In the genomic region with DNA sequence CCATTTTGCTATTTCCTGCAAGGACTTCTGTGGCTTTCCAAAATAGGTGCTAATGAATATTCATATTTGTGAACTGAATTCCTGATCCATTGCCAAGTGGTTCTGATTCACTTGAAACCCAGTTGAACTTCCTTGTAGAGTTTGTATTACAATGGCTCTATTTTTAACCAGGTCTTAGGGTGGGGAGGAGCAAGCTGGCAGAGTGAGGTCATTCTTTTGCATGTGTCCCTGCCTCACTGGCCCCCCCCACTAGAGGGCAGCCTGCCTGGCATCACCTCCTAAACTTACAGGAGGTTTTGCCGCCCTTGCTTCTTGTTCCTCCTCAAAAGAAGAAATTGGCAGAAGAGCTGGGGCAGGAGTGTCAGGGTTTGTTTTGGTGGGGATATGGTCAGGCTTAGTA, we compare ENCODE assay signal across 8 cellular contexts. TPM values are rescaled to one million over a fixed set of nuclear protein-coding genes. Genes with fewer than 3 reads are reported as not detected.
A peak's percentile ranks its signal among the peaks of the same experiment; 100 is the strongest.
DNase-seq lines count a peak whose midpoint lies in the region; ATAC-seq, FAIRE-seq and TF ChIP-seq lines count a peak whose summit lies in the region.

No MANE protein-coding gene starts in this region.

- H3K4me2 ChIP-seq in A549, result no peak overlapping the region

- TF ChIP-seq RAD21 in A549 (conservative IDR thresholded peaks at IDR 0.05 in 1 of 2, IDR thresholded peaks at IDR 0.05 in 1 of 2), result no peak

- H3K4me3 Mint-ChIP-seq in progenitor cell of endocrine pancreas (ENCODE audit: low read depth), result no peak overlapping the region

- ATAC-seq in A549 (peak; percentile 83 to 84), GM18909 (IDR thresholded peaks at IDR 0.05; ENCODE audit: poor library complexity, unreplicated experiment) (peak; percentile 59)

- TF ChIP-seq CTCF in A549 (IDR thresholded peaks at IDR 0.05) (no peak; the same call in 2 of the 3 replicates), fibroblast of mammary gland (conservative IDR thresholded peaks at IDR 0.05; ENCODE audit: control insufficient read depth, insufficient read depth, low read depth, low read length) (peak; percentile 37), progenitor cell of endocrine pancreas (IDR thresholded peaks at IDR 0.05; ENCODE audit: unreplicated experiment) (peak; percentile 12)

- no peak for TF ChIP-seq POLR2A in A549 (IDR thresholded peaks at IDR 0.05; ENCODE audit: low read length)

- H3K4me1 ChIP-seq in A549, result no peaks in the 10 kb centered on the region

- CTCF ChIA-PET in A549 (lab: Yijun Ruan, JAX), result no interaction called here

- 42% methylated on average over 1 of the region's 1 CpG for WGBS in A549 (ENCODE audit: missing lambda C conversion rate)

- H3K9me3 Mint-ChIP-seq in progenitor cell of endocrine pancreas (ENCODE audit: low read depth), result peaks cover 3% of the 10 kb centered on the region

- no peak for FAIRE-seq in A549 (lab: Jason Lieb, UNC)

- peaks cover 2% of the 10 kb centered on the region for H3K4me1 Mint-ChIP-seq in progenitor cell of endocrine pancreas (ENCODE audit: low read depth)

- no peak for TF ChIP-seq EP300 in A549 (IDR thresholded peaks at IDR 0.05)

- H3K4me3 ChIP-seq in A549 (no peak overlapping the region), fibroblast of mammary gland (ENCODE audit: control insufficient read depth, low read depth, low read length) (no peak overlapping the region)

- no peak overlapping the region for H3K27ac ChIP-seq in A549

- H3K27me3 Mint-ChIP-seq in progenitor cell of endocrine pancreas, result no peaks in the 10 kb centered on the region

- DNase-seq in A549 (ENCODE audit: low read depth in 1 of 2, low spot score in 1 of 2) (peak; percentile 26 to 71), NCI-H226 (peak; percentile 17), fibroblast of mammary gland (ENCODE audit: low read depth) (peak; percentile 42), progenitor cell of endocrine pancreas (ENCODE audit: low spot score, unreplicated experiment) (no peak), superior temporal gyrus (ENCODE audit: extremely low spot score) (no peak), retina (no peak)
- DNase-seq in activated CD8-positive, alpha-beta memory T cell treated with anti-CD3 and anti-CD28 coated beads, Interleukin-2, amount 50 U/mL, for 24 hours (ENCODE audit: extremely low read depth), result peak; percentile 34

- no peaks in the 10 kb centered on the region for H3K9me3 ChIP-seq in A549

- no peak overlapping the region for H3K27ac Mint-ChIP-seq in progenitor cell of endocrine pancreas

- H3K36me3 Mint-ChIP-seq in progenitor cell of endocrine pancreas (ENCODE audit: insufficient read depth), result no peaks in the 10 kb centered on the region

- POLR2A ChIA-PET in A549 (lab: Yijun Ruan, JAX), result no interaction called here

TF ChIP-seq in A549, 52 proteins besides CTCF, POLR2A, EP300 and RAD21:
- no peak for TF ChIP-seq ESRRA (IDR thresholded peaks at IDR 0.05; ENCODE audit: borderline replicate concordance, low read length)
- TF ChIP-seq POLR2AphosphoS2 (conservative IDR thresholded peaks at IDR 0.05; ENCODE audit: low read length), result no peak
- no peak for TF ChIP-seq HEYL (CRISPR knock-in tag; IDR thresholded peaks at IDR 0.05)
- TF ChIP-seq HOXA7 (CRISPR knock-in tag; IDR thresholded peaks at IDR 0.05), result no peak
- TF ChIP-seq, protein P1, sequence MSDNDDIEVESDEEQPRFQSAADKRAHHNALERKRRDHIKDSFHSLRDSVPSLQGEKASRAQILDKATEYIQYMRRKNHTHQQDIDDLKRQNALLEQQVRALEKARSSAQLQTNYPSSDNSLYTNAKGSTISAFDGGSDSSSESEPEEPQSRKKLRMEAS (IDR thresholded peaks at IDR 0.05), result no peak
- no peak for TF ChIP-seq GATA3 (IDR thresholded peaks at IDR 0.05; ENCODE audit: borderline replicate concordance)
- TF ChIP-seq, protein P2, sequence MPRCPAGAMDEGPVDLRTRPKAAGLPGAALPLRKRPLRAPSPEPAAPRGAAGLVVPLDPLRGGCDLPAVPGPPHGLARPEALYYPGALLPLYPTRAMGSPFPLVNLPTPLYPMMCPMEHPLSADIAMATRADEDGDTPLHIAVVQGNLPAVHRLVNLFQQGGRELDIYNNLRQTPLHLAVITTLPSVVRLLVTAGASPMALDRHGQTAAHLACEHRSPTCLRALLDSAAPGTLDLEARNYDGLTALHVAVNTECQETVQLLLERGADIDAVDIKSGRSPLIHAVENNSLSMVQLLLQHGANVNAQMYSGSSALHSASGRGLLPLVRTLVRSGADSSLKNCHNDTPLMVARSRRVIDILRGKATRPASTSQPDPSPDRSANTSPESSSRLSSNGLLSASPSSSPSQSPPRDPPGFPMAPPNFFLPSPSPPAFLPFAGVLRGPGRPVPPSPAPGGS (IDR thresholded peaks at IDR 0.05), result no peak
- TF ChIP-seq EHMT2 (IDR thresholded peaks at IDR 0.05; ENCODE audit: low read depth), result no peak
- TF ChIP-seq PHF8 (IDR thresholded peaks at IDR 0.05; ENCODE audit: borderline replicate concordance, low read depth), result no peak
- TF ChIP-seq CEBPB (IDR thresholded peaks at IDR 0.05), result no peak
- TF ChIP-seq CBX8 (IDR thresholded peaks at IDR 0.05), result no peak
- no peak for TF ChIP-seq TP53 (CRISPR knock-in tag; IDR thresholded peaks at IDR 0.05)
- TF ChIP-seq SMC3 (IDR thresholded peaks at IDR 0.05), result no peak

RNA-seq across cellular contexts. Expression of gene PTTG2, which starts 10.5 kb away (rescaled TPM):
- polyA plus RNA-seq in A549 (2011; rRNA removed) (not detected in 2 replicates), A549 (2017; fragmentation: RNase III; extraction: RNeasy Plus Mini Kit Qiagen cat#74134 plus additional on column Dnase treatment) (not detected in 3 replicates)
- not detected in 2 replicates for polyA plus RNA-seq in A549 (2012; cell fraction: cytosol; rRNA removed)
- polyA plus RNA-seq in A549 (2012; cell fraction: nucleus; rRNA removed), result not detected in 2 replicates
- polyA minus RNA-seq in A549 (2011; rRNA and poly(A)+ RNA removed), result not detected in 2 replicates
- not detected in 2 replicates for total RNA-seq in progenitor cell of endocrine pancreas

Comparison
In these comparisons a context has a peak if more than half of its experiments do, and no peak if none do; other contexts are left out.
1. DNase-seq: peak in A549 (2 of 2), NCI-H226 (single experiment), activated CD8-positive, alpha-beta memory T cell treated with anti-CD3 and anti-CD28 coated beads, Interleukin-2, amount 50 U/mL, for 24 hours (single experiment) and fibroblast of mammary gland (single experiment); none in progenitor cell of endocrine pancreas (single experiment), superior temporal gyrus (single experiment) and retina (single experiment).